In genomic region chr19:7971553-7972520, GRCh38 we compare ENCODE assay signal across 23 cellular contexts. TPM values are rescaled to one million over a fixed set of nuclear protein-coding genes. Genes with fewer than 3 reads are reported as not detected.
DNase-seq lines count a peak whose midpoint lies in the region; ATAC-seq, FAIRE-seq and TF ChIP-seq lines count a peak whose summit lies in the region.
"Had no signal": no experiment of that assay in that cellular context is flagged by ENCODE, and none has a peak within 500 bp of the region (broad histone marks: within the 10 kb centered on the region; RNA-seq: fewer than 3 reads in every experiment).

No MANE protein-coding gene starts in this region.

- no peak overlapping the region for H3K14ac ChIP-seq in mesenchymal stem cell (ENCODE audit: low read length in 2 of 2)

- 98% methylated on average over 13 of the region's 35 CpGs for WGBS in HepG2 (ENCODE audit: low lambda C conversion rate)
- 96% methylated on average over 35 of the region's 35 CpGs for WGBS in mesenchymal stem cell

- H3K4me3 ChIP-seq in Panc1 (ENCODE audit: low read depth in 2 of 2, low read length in 2 of 2) (no peak overlapping the region), HepG2 (replicated peaks in 1 of 3; ENCODE audit: insufficient read depth in 1 of 3, low read depth in 2 of 3, low read length in 3 of 3) (no peak overlapping the region), mesenchymal stem cell (ENCODE audit: insufficient read depth in 1 of 2, low read depth in 1 of 2, low read length in 2 of 2) (no peak overlapping the region)
- H3K4me3 ChIP-seq: ascending aorta, BLaER1, lung, SJSA1, thoracic aorta, vagina had no signal

- intact Hi-C loops in CD14-positive monocyte (cut with micrococcal nuclease) (no loop called here), Panc1 (cut with micrococcal nuclease; ENCODE audit: unreplicated experiment) (no loop called here), HepG2 (cut with micrococcal nuclease; ENCODE audit: unreplicated experiment) (no loop called here)

- no peak for TF ChIP-seq EP300 in HepG2 (IDR thresholded peaks at IDR 0.05; ENCODE audit: low read depth in 2 of 2, low read length in 2 of 2)
- TF ChIP-seq EP300 in HepG2 (CRISPR knock-in tag; IDR thresholded peaks at IDR 0.05; ENCODE audit: borderline replicate concordance), result no peak

- H4K8ac ChIP-seq in mesenchymal stem cell (ENCODE audit: low read length), result no peak overlapping the region

- H3K4me2 ChIP-seq in HepG2 (ENCODE audit: low read depth, low read length) (no peak overlapping the region), mesenchymal stem cell (ENCODE audit: low read length, poor library complexity, severe bottlenecking) (no peak overlapping the region)
- H3K4me2 ChIP-seq: BLaER1 had no signal

- no peaks in the 10 kb centered on the region for H3K27me3 Mint-ChIP-seq in CD14-positive monocyte (ENCODE audit: low read depth in 3 of 3)
- H3K27me3 Mint-ChIP-seq: central memory CD8-positive, alpha-beta T cell; T-helper 17 cell had no signal

- no peak overlapping the region for H3K27ac Mint-ChIP-seq in CD14-positive monocyte
- H3K27ac Mint-ChIP-seq: activated T-cell treated with anti-CD3 and anti-CD28 coated beads, Interleukin-2, amount 50 U/mL, for 72 hours; T-helper 17 cell had no signal

- H3K18ac ChIP-seq in mesenchymal stem cell (ENCODE audit: low read depth in 1 of 2, low read length in 2 of 2), result no peak overlapping the region

- no peaks in the 10 kb centered on the region for H3K9me3 Mint-ChIP-seq in CD14-positive monocyte
- H3K9me3 Mint-ChIP-seq: activated T-cell treated with anti-CD3 and anti-CD28 coated beads, Interleukin-2, amount 50 U/mL, for 72 hours; central memory CD8-positive, alpha-beta T cell had no signal

- no peak for TF ChIP-seq CTCF in CD14-positive monocyte (IDR thresholded peaks at IDR 0.05)
- no peak for TF ChIP-seq CTCF in Panc1 (IDR thresholded peaks at IDR 0.05)
- TF ChIP-seq CTCF in HepG2 (CRISPR knock-in tag; IDR thresholded peaks at IDR 0.05), result no peak

- peak; percentile 32 for DNase-seq in CD14-positive monocyte (ENCODE audit: low spot score)
- DNase-seq in Panc1 (ENCODE audit: low read depth, low spot score), result no peak
- DNase-seq in HepG2 (ENCODE audit: low spot score), result no peak
- no peak for DNase-seq in activated T-cell treated with anti-CD3 and anti-CD28 coated beads for 4 hours
- no peak for DNase-seq in mesenchymal stem cell
- DNase-seq: activated CD4-positive, alpha-beta T cell treated with anti-CD3 and anti-CD28 coated beads for 48 hours; activated naive CD4-positive, alpha-beta T cell treated with anti-CD3 and anti-CD28 coated beads, Interleukin-2, amount 50 U/mL, for 16 hours; activated T-cell treated with anti-CD3 and anti-CD28 coated beads, Interleukin-2, amount 50 U/mL, for 72 hours; NCI-H1105; NCI-H2029 treated with DMSO at 0.1 percent for 48 hours; stimulated activated CD4-positive, alpha-beta T cell treated with anti-CD3 and anti-CD28 coated beads, Interleukin-4, amount 100 ng/mL, for 1 hour; stimulated activated naive CD4-positive, alpha-beta T cell treated with Interleukin-2 at 50 U/mL for 16 hours; T-helper 17 cell had no signal

- POLR2A ChIA-PET in Panc1 (lab: Charles Lee), result no interaction called here
- POLR2A ChIA-PET in HepG2 (lab: Yijun Ruan, JAX), result interaction anchor here (0.9 kb wide), 1 partner anchor 28 kb away, joined by 3 read pairs; the partner anchor contains the start of gene TIMM44

- ATAC-seq in Panc1 (0 out of 2 replicates have a peak, but pooled peaks have one; percentile 28), HepG2 (peak; percentile 15; the same call in 2 of the 3 replicates), GM19328 (IDR thresholded peaks at IDR 0.05; ENCODE audit: unreplicated experiment) (no peak)
- ATAC-seq: T-helper 17 cell had no signal

- no peak overlapping the region for H4K91ac ChIP-seq in mesenchymal stem cell (ENCODE audit: low read length)

- BruUV-seq in Panc1 (replicated peaks; lab: Mats Ljungman, UMichigan) (no TSS peak), HepG2 (replicated peaks; lab: Mats Ljungman, UMichigan) (no TSS peak)

- H2BK12ac ChIP-seq in mesenchymal stem cell (ENCODE audit: low read length in 2 of 2), result no peak overlapping the region

- in situ Hi-C loops in Panc1 (cut with HindIII; ENCODE audit: low pct_unique_long_range_greater_than_20kb, low sequenced_read_pairs) (no loop called here), HepG2 (cut with HindIII; ENCODE audit: extremely low pct_ligation_motif_present, low pct_unique_long_range_greater_than_20kb) (no loop called here)

- CTCF ChIA-PET in Panc1 (lab: Charles Lee), result no interaction called here
- CTCF ChIA-PET in HepG2 (lab: Yijun Ruan, JAX; ENCODE audit: low intra/inter-chr PET ratio, low total read pairs), result interaction anchor here (1.8 kb wide), 1 partner anchor 30 kb away, joined by 8 read pairs; no protein-coding TSS in a partner anchor

- no peak overlapping the region for H2BK5ac ChIP-seq in mesenchymal stem cell (ENCODE audit: low read depth, low read length, poor library complexity, severe bottlenecking)

- H3K4me1 ChIP-seq in Panc1 (ENCODE audit: control insufficient read depth, insufficient read depth, low read length) (no peaks in the 10 kb centered on the region), HepG2 (ENCODE audit: insufficient read depth, low read length) (no peaks in the 10 kb centered on the region), mesenchymal stem cell (ENCODE audit: control insufficient read depth, insufficient read depth, low read depth, low read length) (peaks cover 4% of the 10 kb centered on the region)
- H3K4me1 ChIP-seq: BLaER1, SJSA1, vagina had no signal

- H3K9me3 ChIP-seq in Panc1 (ENCODE audit: control insufficient read depth, insufficient read depth, low read depth, low read length) (no peaks in the 10 kb centered on the region), HepG2 (ENCODE audit: low read length) (no peaks in the 10 kb centered on the region), mesenchymal stem cell (ENCODE audit: control insufficient read depth, low read length) (no peaks in the 10 kb centered on the region)
- H3K9me3 ChIP-seq: ascending aorta, BLaER1, SJSA1, thoracic aorta, vagina had no signal

- H3K79me2 ChIP-seq in HepG2 (ENCODE audit: insufficient read depth, low read length), result peaks cover 2% of the 10 kb centered on the region

- peaks cover 3% of the 10 kb centered on the region; the same call in 1 of the 2 replicates for H4K20me1 ChIP-seq in HepG2 (ENCODE audit: insufficient read depth, low read length)

- H2AK5ac ChIP-seq in mesenchymal stem cell (ENCODE audit: low read length, severe bottlenecking), result no peak overlapping the region

- no peak overlapping the region for H3K4ac ChIP-seq in mesenchymal stem cell (ENCODE audit: low read depth in 1 of 2, low read length in 2 of 2)

- no peaks in the 10 kb centered on the region for H3K27me3 ChIP-seq in Panc1 (ENCODE audit: control insufficient read depth, insufficient read depth, low read length)
- H3K27me3 ChIP-seq in HepG2 (ENCODE audit: control insufficient read depth in 1 of 2, insufficient read depth in 2 of 2, low read length in 2 of 2), result no peaks in the 10 kb centered on the region
- no peaks in the 10 kb centered on the region for H3K27me3 ChIP-seq in mesenchymal stem cell (ENCODE audit: control insufficient read depth in 1 of 2, insufficient read depth in 1 of 2, low read length in 2 of 2)
- H3K27me3 ChIP-seq: ascending aorta, BLaER1, SJSA1, vagina had no signal

- H2AFZ ChIP-seq in HepG2 (ENCODE audit: low read length) (no peak overlapping the region), mesenchymal stem cell (ENCODE audit: low read depth, low read length) (no peak overlapping the region)

- H3K36me3 ChIP-seq in Panc1 (ENCODE audit: control insufficient read depth, insufficient read depth, low read length), result peaks cover 5% of the 10 kb centered on the region
- peaks cover 33 to 71% of the 10 kb centered on the region in 2 experiments; a peak in 4 of 5 replicates for H3K36me3 ChIP-seq in HepG2 (replicated peaks in 1 of 2; ENCODE audit: control insufficient read depth in 1 of 2, insufficient read depth in 2 of 2, low read length in 2 of 2)
- peaks cover 65 to 84% of the 10 kb centered on the region in 2 experiments for H3K36me3 ChIP-seq in mesenchymal stem cell (ENCODE audit: control insufficient read depth in 1 of 2, insufficient read depth in 2 of 2, low read depth in 1 of 2, low read length in 2 of 2)

- H3K4me1 Mint-ChIP-seq in CD14-positive monocyte, result no peaks in the 10 kb centered on the region
- H3K4me1 Mint-ChIP-seq: central memory CD8-positive, alpha-beta T cell; T-helper 17 cell had no signal

- H2BK15ac ChIP-seq in mesenchymal stem cell (ENCODE audit: low read depth, poor library complexity, severe bottlenecking), result no peak overlapping the region

- no peak overlapping the region for H2BK120ac ChIP-seq in mesenchymal stem cell (ENCODE audit: low read depth, low read length)

- TF ChIP-seq POLR2A in HepG2 (IDR thresholded peaks at IDR 0.05; ENCODE audit: insufficient read depth in 1 of 2, low read depth in 2 of 2, low read length in 2 of 2), result no peak

- H3K36me3 Mint-ChIP-seq in CD14-positive monocyte, result peaks cover 46 to 87% of the 10 kb centered on the region in 2 donors

- H3K9ac ChIP-seq in HepG2 (ENCODE audit: insufficient read depth, low read depth, low read length), result no peak overlapping the region
- no peak overlapping the region for H3K9ac ChIP-seq in mesenchymal stem cell (ENCODE audit: low read length)
- H3K9ac ChIP-seq: BLaER1 had no signal

- H3K27ac ChIP-seq in Panc1 (ENCODE audit: low read length), result no peak overlapping the region
- H3K27ac ChIP-seq in HepG2 (ENCODE audit: extremely low read length, insufficient read depth, low read length), result no peak overlapping the region
- no peak overlapping the region for H3K27ac ChIP-seq in mesenchymal stem cell (ENCODE audit: low read length, poor library complexity, severe bottlenecking)
- H3K27ac ChIP-seq: ascending aorta, BLaER1, HL-60, SJSA1, thoracic aorta, vagina had no signal

- FAIRE-seq in HepG2 (lab: Jason Lieb, UNC), result no peak

- H3K23ac ChIP-seq in mesenchymal stem cell (ENCODE audit: low read length in 2 of 2), result no peak overlapping the region

- no peak overlapping the region for H3K4me3 Mint-ChIP-seq in CD14-positive monocyte
- H3K4me3 Mint-ChIP-seq: activated T-cell treated with anti-CD3 and anti-CD28 coated beads, Interleukin-2, amount 50 U/mL, for 72 hours; central memory CD8-positive, alpha-beta T cell; T-helper 17 cell had no signal

- peaks cover 70% of the 10 kb centered on the region for H3K79me1 ChIP-seq in mesenchymal stem cell (replicated peaks; ENCODE audit: low read length, poor library complexity, severe bottlenecking)

- TF ChIP-seq RAD21 in HepG2 (CRISPR knock-in tag; IDR thresholded peaks at IDR 0.05), result no peak

RNA-seq across cellular contexts. Expression of gene TIMM44, which starts 28.4 kb away (rescaled TPM):
- polyA plus RNA-seq in CD14-positive monocyte (10 to 100 TPM in 1 of 2 donors, 1 to 10 TPM in 1; 9.5 to 10.4 TPM), HepG2 (2011; rRNA removed) (42.9 and 49.4 TPM in 2 replicates)
- total RNA-seq in Panc1 (2021; ENCODE audit: unreplicated experiment) (105 TPM), HepG2 (2016; rRNA removed; fragmentation: Illumina TruSeq; extraction: Trizol) (71.5 and 72.6 TPM in 2 replicates)
- 123 TPM for polyA plus RNA-seq in Panc1 (2012; ENCODE audit: insufficient read length)
- total RNA-seq in HepG2 (2016; cell fraction: cytosol; rRNA removed; fragmentation: Illumina TruSeq; extraction: Trizol; ENCODE audit: low read depth), result 23.8 and 25.0 TPM in 2 replicates
- total RNA-seq in HepG2 (2016; cell fraction: insoluble cytoplasmic fraction; rRNA removed; fragmentation: Illumina TruSeq; extraction: Trizol), result 59.2 and 70.8 TPM in 2 replicates
- 31.0 and 35.7 TPM in 2 replicates for total RNA-seq in HepG2 (2016; cell fraction: membrane; rRNA removed; fragmentation: Illumina TruSeq; extraction: Trizol)
- 41.7 and 54.7 TPM in 2 replicates for total RNA-seq in HepG2 (2016; cell fraction: nucleus; rRNA removed; fragmentation: Illumina TruSeq; extraction: Trizol)
- 40.3 and 70.3 TPM in 2 replicates for polyA plus RNA-seq in HepG2 (2011; cell fraction: cytosol; rRNA removed)
- polyA plus RNA-seq in HepG2 (2011; cell fraction: nucleus; rRNA removed), result 178 and 215 TPM in 2 replicates
- polyA plus RNA-seq in HepG2 (2012), result 41.7 and 52.2 TPM in 2 replicates
- polyA plus RNA-seq in HepG2 (2016; cell fraction: cytosol; fragmentation: Illumina TruSeq; extraction: Trizol; ENCODE audit: low read depth), result 15.4 and 19.2 TPM in 2 replicates
- 61.4 and 63.3 TPM in 2 replicates for polyA plus RNA-seq in HepG2 (2016; cell fraction: insoluble cytoplasmic fraction; fragmentation: Illumina TruSeq; extraction: Trizol; ENCODE audit: low read depth)
- 24.0 and 26.3 TPM in 2 replicates for polyA plus RNA-seq in HepG2 (2016; cell fraction: membrane; fragmentation: Illumina TruSeq; extraction: Trizol; ENCODE audit: low read depth)
- polyA plus RNA-seq in HepG2 (2016; cell fraction: nucleus; fragmentation: Illumina TruSeq; extraction: Trizol; ENCODE audit: insufficient read depth, low read depth), result 95.7 and 103 TPM in 2 replicates
- polyA minus RNA-seq in HepG2 (2011; rRNA and poly(A)+ RNA removed; ENCODE audit: low replicate concordance), result 45.9 and 52.0 TPM in 2 replicates
- 25.5 and 34.2 TPM in 2 replicates for polyA minus RNA-seq in HepG2 (2011; cell fraction: cytosol; rRNA and poly(A)+ RNA removed)
- polyA minus RNA-seq in HepG2 (2011; cell fraction: nucleus; rRNA and poly(A)+ RNA removed), result 41.6 and 45.6 TPM in 2 replicates
- polyA plus RNA-seq in mesenchymal stem cell (2013, experiment 1 of 2), result 43.2 TPM
- 41.3 TPM for polyA plus RNA-seq in mesenchymal stem cell (2013, experiment 2 of 2)

RNA-seq across cellular contexts. Expression of gene ELAVL1, which starts 33.6 kb away (rescaled TPM):
- 10 to 100 TPM; 30.7 to 31.1 TPM for polyA plus RNA-seq in CD14-positive monocyte
- 123 TPM for total RNA-seq in Panc1 (2021; ENCODE audit: unreplicated experiment)
- polyA plus RNA-seq in Panc1 (2012; ENCODE audit: insufficient read length), result 86.6 TPM
- total RNA-seq in HepG2 (2016; rRNA removed; fragmentation: Illumina TruSeq; extraction: Trizol), result 38.4 and 58.2 TPM in 2 replicates
- total RNA-seq in HepG2 (2016; cell fraction: cytosol; rRNA removed; fragmentation: Illumina TruSeq; extraction: Trizol; ENCODE audit: low read depth), result 8.6 and 10.0 TPM in 2 replicates
- total RNA-seq in HepG2 (2016; cell fraction: insoluble cytoplasmic fraction; rRNA removed; fragmentation: Illumina TruSeq; extraction: Trizol), result 41.2 and 51.9 TPM in 2 replicates
- 24.1 and 24.3 TPM in 2 replicates for total RNA-seq in HepG2 (2016; cell fraction: membrane; rRNA removed; fragmentation: Illumina TruSeq; extraction: Trizol)
- 22.6 and 27.5 TPM in 2 replicates for total RNA-seq in HepG2 (2016; cell fraction: nucleus; rRNA removed; fragmentation: Illumina TruSeq; extraction: Trizol)
- polyA plus RNA-seq in HepG2 (2011; rRNA removed), result 25.6 and 27.9 TPM in 2 replicates
- polyA plus RNA-seq in HepG2 (2011; cell fraction: cytosol; rRNA removed), result 35.9 and 37.1 TPM in 2 replicates
- 16.7 and 17.2 TPM in 2 replicates for polyA plus RNA-seq in HepG2 (2011; cell fraction: nucleus; rRNA removed)
- 37.6 and 45.7 TPM in 2 replicates for polyA plus RNA-seq in HepG2 (2012)
- 16.8 and 20.9 TPM in 2 replicates for polyA plus RNA-seq in HepG2 (2016; cell fraction: cytosol; fragmentation: Illumina TruSeq; extraction: Trizol; ENCODE audit: low read depth)
- 86.4 and 99.7 TPM in 2 replicates for polyA plus RNA-seq in HepG2 (2016; cell fraction: insoluble cytoplasmic fraction; fragmentation: Illumina TruSeq; extraction: Trizol; ENCODE audit: low read depth)
- polyA plus RNA-seq in HepG2 (2016; cell fraction: membrane; fragmentation: Illumina TruSeq; extraction: Trizol; ENCODE audit: low read depth), result 22.9 and 27.5 TPM in 2 replicates
- polyA plus RNA-seq in HepG2 (2016; cell fraction: nucleus; fragmentation: Illumina TruSeq; extraction: Trizol; ENCODE audit: insufficient read depth, low read depth), result 51.0 and 52.2 TPM in 2 replicates
- 35.9 and 54.6 TPM in 2 replicates for polyA minus RNA-seq in HepG2 (2011; rRNA and poly(A)+ RNA removed; ENCODE audit: low replicate concordance)
- polyA minus RNA-seq in HepG2 (2011; cell fraction: cytosol; rRNA and poly(A)+ RNA removed), result 26.8 and 28.9 TPM in 2 replicates
- polyA minus RNA-seq in HepG2 (2011; cell fraction: nucleus; rRNA and poly(A)+ RNA removed), result 7.3 and 10.2 TPM in 2 replicates
- 48.1 TPM for polyA plus RNA-seq in mesenchymal stem cell (2013, experiment 1 of 2)
- polyA plus RNA-seq in mesenchymal stem cell (2013, experiment 2 of 2), result 46.4 TPM

RNA-seq across cellular contexts. Expression of gene CTXN1, which starts 45.9 kb away (rescaled TPM):
- not detected for polyA plus RNA-seq in CD14-positive monocyte
- 89.4 TPM for total RNA-seq in Panc1 (2021; ENCODE audit: unreplicated experiment)
- polyA plus RNA-seq in Panc1 (2012; ENCODE audit: insufficient read length), result 269 TPM
- 0.11 and 0.36 TPM in 2 replicates for total RNA-seq in HepG2 (2016; rRNA removed; fragmentation: Illumina TruSeq; extraction: Trizol)
- total RNA-seq in HepG2 (2016; cell fraction: cytosol; rRNA removed; fragmentation: Illumina TruSeq; extraction: Trizol; ENCODE audit: low read depth), result 0.35 and 0.71 TPM in 2 replicates
- 0.15 and 0.26 TPM in 2 replicates for total RNA-seq in HepG2 (2016; cell fraction: insoluble cytoplasmic fraction; rRNA removed; fragmentation: Illumina TruSeq; extraction: Trizol)
- total RNA-seq in HepG2 (2016; cell fraction: membrane; rRNA removed; fragmentation: Illumina TruSeq; extraction: Trizol), result 0.71 and 0.83 TPM in 2 replicates
- not detected in 2 replicates for total RNA-seq in HepG2 (2016; cell fraction: nucleus; rRNA removed; fragmentation: Illumina TruSeq; extraction: Trizol)
- polyA plus RNA-seq in HepG2 (2011; rRNA removed), result 0.12 TPM in 1 of 2 replicates, not detected in the other
- polyA plus RNA-seq in HepG2 (2011; cell fraction: cytosol; rRNA removed), result 0.09 and 0.27 TPM in 2 replicates
- 0.13 and 0.17 TPM in 2 replicates for polyA plus RNA-seq in HepG2 (2011; cell fraction: nucleus; rRNA removed)
- not detected in 2 replicates for polyA plus RNA-seq in HepG2 (2012)
- 4.0 and 4.4 TPM in 2 replicates for polyA plus RNA-seq in HepG2 (2016; cell fraction: cytosol; fragmentation: Illumina TruSeq; extraction: Trizol; ENCODE audit: low read depth)
- 1.2 and 1.6 TPM in 2 replicates for polyA plus RNA-seq in HepG2 (2016; cell fraction: insoluble cytoplasmic fraction; fragmentation: Illumina TruSeq; extraction: Trizol; ENCODE audit: low read depth)
- polyA plus RNA-seq in HepG2 (2016; cell fraction: membrane; fragmentation: Illumina TruSeq; extraction: Trizol; ENCODE audit: low read depth), result 3.9 and 4.4 TPM in 2 replicates
- polyA plus RNA-seq in HepG2 (2016; cell fraction: nucleus; fragmentation: Illumina TruSeq; extraction: Trizol; ENCODE audit: insufficient read depth, low read depth), result 0.75 and 1.4 TPM in 2 replicates
- 0.12 and 1.4 TPM in 2 replicates for polyA minus RNA-seq in HepG2 (2011; rRNA and poly(A)+ RNA removed; ENCODE audit: low replicate concordance)
- 0.62 TPM in 1 of 2 replicates, not detected in the other for polyA minus RNA-seq in HepG2 (2011; cell fraction: cytosol; rRNA and poly(A)+ RNA removed)
- 0.39 TPM in 1 of 2 replicates, not detected in the other for polyA minus RNA-seq in HepG2 (2011; cell fraction: nucleus; rRNA and poly(A)+ RNA removed)
- 20.6 TPM for polyA plus RNA-seq in mesenchymal stem cell (2013, experiment 1 of 2)
- 19.0 TPM for polyA plus RNA-seq in mesenchymal stem cell (2013, experiment 2 of 2)
- total RNA-seq: ascending aorta, SJSA1, T-helper 17 cell had no signal

RNA-seq across cellular contexts. Expression of gene SNAPC2, which starts 51.7 kb away (rescaled TPM):
- polyA plus RNA-seq in CD14-positive monocyte (10 to 100 TPM; 15.7 to 18.3 TPM), HepG2 (2011; rRNA removed) (12.7 and 14.9 TPM in 2 replicates)
- total RNA-seq in Panc1 (2021; ENCODE audit: unreplicated experiment) (63.0 TPM), HepG2 (2016; rRNA removed; fragmentation: Illumina TruSeq; extraction: Trizol) (9.5 and 10.2 TPM in 2 replicates)
- polyA plus RNA-seq in Panc1 (2012; ENCODE audit: insufficient read length), result 64.0 TPM
- total RNA-seq in HepG2 (2016; cell fraction: cytosol; rRNA removed; fragmentation: Illumina TruSeq; extraction: Trizol; ENCODE audit: low read depth), result 3.3 and 4.0 TPM in 2 replicates
- total RNA-seq in HepG2 (2016; cell fraction: insoluble cytoplasmic fraction; rRNA removed; fragmentation: Illumina TruSeq; extraction: Trizol), result 8.2 and 10.9 TPM in 2 replicates
- 6.9 and 7.4 TPM in 2 replicates for total RNA-seq in HepG2 (2016; cell fraction: membrane; rRNA removed; fragmentation: Illumina TruSeq; extraction: Trizol)
- 3.7 and 5.2 TPM in 2 replicates for total RNA-seq in HepG2 (2016; cell fraction: nucleus; rRNA removed; fragmentation: Illumina TruSeq; extraction: Trizol)
- polyA plus RNA-seq in HepG2 (2011; cell fraction: cytosol; rRNA removed), result 8.4 and 15.7 TPM in 2 replicates
- 12.8 and 13.8 TPM in 2 replicates for polyA plus RNA-seq in HepG2 (2011; cell fraction: nucleus; rRNA removed)
- polyA plus RNA-seq in HepG2 (2012), result 11.7 and 16.4 TPM in 2 replicates
- 3.7 and 4.1 TPM in 2 replicates for polyA plus RNA-seq in HepG2 (2016; cell fraction: cytosol; fragmentation: Illumina TruSeq; extraction: Trizol; ENCODE audit: low read depth)
- 11.2 and 15.9 TPM in 2 replicates for polyA plus RNA-seq in HepG2 (2016; cell fraction: insoluble cytoplasmic fraction; fragmentation: Illumina TruSeq; extraction: Trizol; ENCODE audit: low read depth)
- polyA plus RNA-seq in HepG2 (2016; cell fraction: membrane; fragmentation: Illumina TruSeq; extraction: Trizol; ENCODE audit: low read depth), result 6.9 and 8.4 TPM in 2 replicates
- polyA plus RNA-seq in HepG2 (2016; cell fraction: nucleus; fragmentation: Illumina TruSeq; extraction: Trizol; ENCODE audit: insufficient read depth, low read depth), result 13.1 and 13.7 TPM in 2 replicates
- 8.5 and 12.6 TPM in 2 replicates for polyA minus RNA-seq in HepG2 (2011; rRNA and poly(A)+ RNA removed; ENCODE audit: low replicate concordance)
- 7.2 and 7.8 TPM in 2 replicates for polyA minus RNA-seq in HepG2 (2011; cell fraction: cytosol; rRNA and poly(A)+ RNA removed)
- 1.7 and 4.4 TPM in 2 replicates for polyA minus RNA-seq in HepG2 (2011; cell fraction: nucleus; rRNA and poly(A)+ RNA removed)
- polyA plus RNA-seq in mesenchymal stem cell (2013, experiment 1 of 2), result 25.1 TPM
- polyA plus RNA-seq in mesenchymal stem cell (2013, experiment 2 of 2), result 25.1 TPM

RNA-seq across cellular contexts. Expression of gene TGFBR3L, which starts 57.2 kb away (rescaled TPM):
- polyA plus RNA-seq in CD14-positive monocyte, result not detected
- 12.5 TPM for total RNA-seq in Panc1 (2021; ENCODE audit: unreplicated experiment)
- polyA plus RNA-seq in Panc1 (2012; ENCODE audit: insufficient read length), result 38.6 TPM
- total RNA-seq in HepG2 (2016; rRNA removed; fragmentation: Illumina TruSeq; extraction: Trizol), result 0.83 and 1.0 TPM in 2 replicates
- total RNA-seq in HepG2 (2016; cell fraction: cytosol; rRNA removed; fragmentation: Illumina TruSeq; extraction: Trizol; ENCODE audit: low read depth), result 3.2 and 3.7 TPM in 2 replicates
- 0.56 and 1.1 TPM in 2 replicates for total RNA-seq in HepG2 (2016; cell fraction: insoluble cytoplasmic fraction; rRNA removed; fragmentation: Illumina TruSeq; extraction: Trizol)
- 1.6 and 2.1 TPM in 2 replicates for total RNA-seq in HepG2 (2016; cell fraction: membrane; rRNA removed; fragmentation: Illumina TruSeq; extraction: Trizol)
- total RNA-seq in HepG2 (2016; cell fraction: nucleus; rRNA removed; fragmentation: Illumina TruSeq; extraction: Trizol), result 0.81 TPM in 1 of 2 replicates, not detected in the other
- polyA plus RNA-seq in HepG2 (2011; rRNA removed), result 0.14 and 0.20 TPM in 2 replicates
- polyA plus RNA-seq in HepG2 (2011; cell fraction: cytosol; rRNA removed), result 0.25 and 0.55 TPM in 2 replicates
- polyA plus RNA-seq in HepG2 (2011; cell fraction: nucleus; rRNA removed), result 1.0 and 1.6 TPM in 2 replicates
- 0.25 and 0.69 TPM in 2 replicates for polyA plus RNA-seq in HepG2 (2012)
- polyA plus RNA-seq in HepG2 (2016; cell fraction: cytosol; fragmentation: Illumina TruSeq; extraction: Trizol; ENCODE audit: low read depth), result 7.2 and 8.1 TPM in 2 replicates
- polyA plus RNA-seq in HepG2 (2016; cell fraction: insoluble cytoplasmic fraction; fragmentation: Illumina TruSeq; extraction: Trizol; ENCODE audit: low read depth), result 0.49 and 1.4 TPM in 2 replicates
- polyA plus RNA-seq in HepG2 (2016; cell fraction: membrane; fragmentation: Illumina TruSeq; extraction: Trizol; ENCODE audit: low read depth), result 4.1 and 4.2 TPM in 2 replicates
- 0.90 and 1.3 TPM in 2 replicates for polyA plus RNA-seq in HepG2 (2016; cell fraction: nucleus; fragmentation: Illumina TruSeq; extraction: Trizol; ENCODE audit: insufficient read depth, low read depth)
- 0.30 and 1.5 TPM in 2 replicates for polyA minus RNA-seq in HepG2 (2011; rRNA and poly(A)+ RNA removed; ENCODE audit: low replicate concordance)
- not detected in 2 replicates for polyA minus RNA-seq in HepG2 (2011; cell fraction: cytosol; rRNA and poly(A)+ RNA removed)
- polyA minus RNA-seq in HepG2 (2011; cell fraction: nucleus; rRNA and poly(A)+ RNA removed), result not detected in 2 replicates
- polyA plus RNA-seq in mesenchymal stem cell (2013, experiment 1 of 2), result 3.1 TPM
- polyA plus RNA-seq in mesenchymal stem cell (2013, experiment 2 of 2), result 2.7 TPM
- total RNA-seq: H4, SJSA1, thoracic aorta had no signal

Comparison
In these comparisons a context has a peak if more than half of its experiments do, and no peak if none do; other contexts are left out.
1. RNA of gene CTXN1, which starts 45.9 kb away (total RNA-seq): 89.4 TPM in Panc1 (single experiment); 0.11 to 0.83 TPM in HepG2; every median in the first group is over 10 times any median in the second.